19 cellular contexts compared by ENCODE assay signal in genomic region chr4:83605744-83606172, GRCh38.
DNase-seq lines count a peak whose midpoint lies in the region; ATAC-seq and TF ChIP-seq lines count a peak whose summit lies in the region.
"Had no signal": no experiment of that assay in that cellular context is flagged by ENCODE, and none has a peak within 500 bp of the region (broad histone marks: within the 10 kb centered on the region; RNA-seq: fewer than 3 reads in every experiment).

No MANE protein-coding gene starts in this region.

- BruUV-seq in A673 (replicated peaks; lab: Mats Ljungman, UMichigan): no TSS peak

- CTCF ChIA-PET in A673 (lab: Charles Lee): no interaction called here

- intact Hi-C loops in Right ventricle myocardium superior (cut with DNase I): no loop called here
- intact Hi-C loops in cardiac septum (cut with DNase I): no loop called here
- intact Hi-C loops in CD14-positive monocyte (cut with micrococcal nuclease): no loop called here
- intact Hi-C loops in A673 (cut with micrococcal nuclease; ENCODE audit: unreplicated experiment): no loop called here

- peak overlapping the region; percentile 28 for H3K27ac ChIP-seq in skeletal muscle tissue (ENCODE audit: low read depth, low read length)
- H3K27ac ChIP-seq in A673 (ENCODE audit: low read depth, low read length, poor library complexity, severe bottlenecking): no peak overlapping the region
- H3K27ac ChIP-seq: 22Rv1, KMS-11 had no signal

- peaks cover 0 to 5% (median 2%) of the 10 kb centered on the region in 3 donors for H3K36me3 ChIP-seq in skeletal muscle tissue (ENCODE audit: control insufficient read depth in 3 of 3, insufficient read depth in 3 of 3, low read length in 3 of 3)
- no peaks in the 10 kb centered on the region for H3K36me3 ChIP-seq in A673 (ENCODE audit: insufficient read depth, low read length, poor library complexity, severe bottlenecking)

- no peaks in the 10 kb centered on the region for H3K9me3 ChIP-seq in skeletal muscle tissue (ENCODE audit: control insufficient read depth in 3 of 3, low read length in 3 of 3)
- no peaks in the 10 kb centered on the region for H3K9me3 ChIP-seq in A673 (ENCODE audit: low read depth, low read length, poor library complexity, severe bottlenecking)
- H3K9me3 ChIP-seq: neutrophil had no signal

- H3K9ac ChIP-seq in skeletal muscle tissue (ENCODE audit: low read depth in 1 of 3, low read length in 3 of 3): no peak overlapping the region
- H3K9ac ChIP-seq: KMS-11 had no signal

- H3K36me3 Mint-ChIP-seq in CD14-positive monocyte: peaks cover 28 to 37% of the 10 kb centered on the region in 2 donors
- H3K36me3 Mint-ChIP-seq in naive thymus-derived CD8-positive, alpha-beta T cell: no peaks in the 10 kb centered on the region

- H3K9me3 Mint-ChIP-seq in CD14-positive monocyte: peaks cover 2 to 6% (median 4%) of the 10 kb centered on the region in 7 donors
- peaks cover 0 to 4% (median 0%) of the 10 kb centered on the region in 9 donors for H3K9me3 Mint-ChIP-seq in naive thymus-derived CD8-positive, alpha-beta T cell
- H3K9me3 Mint-ChIP-seq: activated naive CD8-positive, alpha-beta T cell treated with anti-CD3 and anti-CD28 coated beads, Interleukin-2, amount 50 U/mL, for 24 hours had no signal

- H3K27me3 ChIP-seq in skeletal muscle tissue (ENCODE audit: control insufficient read depth in 3 of 3, insufficient read depth in 3 of 3, low read length in 3 of 3) (no peaks in the 10 kb centered on the region), A673 (replicated peaks; ENCODE audit: insufficient read depth, low read depth, low read length, poor library complexity) (no peaks in the 10 kb centered on the region)
- H3K27me3 ChIP-seq: neutrophil had no signal

- peaks cover 0 to 2% (median 0%) of the 10 kb centered on the region in 3 donors for H3K27me3 Mint-ChIP-seq in CD14-positive monocyte (ENCODE audit: low read depth in 3 of 3)
- peaks cover 0 to 5% (median 3%) of the 10 kb centered on the region in 5 donors for H3K27me3 Mint-ChIP-seq in naive thymus-derived CD8-positive, alpha-beta T cell

- H3K4me1 Mint-ChIP-seq in CD14-positive monocyte: peaks cover 29% of the 10 kb centered on the region
- H3K4me1 Mint-ChIP-seq in naive thymus-derived CD8-positive, alpha-beta T cell: no peaks in the 10 kb centered on the region
- H3K4me1 Mint-ChIP-seq: activated naive CD8-positive, alpha-beta T cell treated with anti-CD3 and anti-CD28 coated beads, Interleukin-2, amount 50 U/mL, for 24 hours; CD8-positive, alpha-beta memory T cell; T-cell had no signal

- H3K4me3 ChIP-seq in skeletal muscle tissue (ENCODE audit: low read length in 3 of 3) (no peak overlapping the region), A673 (ENCODE audit: low read depth, low read length, poor library complexity, severe bottlenecking) (no peak overlapping the region)
- H3K4me3 ChIP-seq: smooth muscle cell had no signal

- POLR2A ChIA-PET in naive thymus-derived CD8-positive, alpha-beta T cell (lab: Charles Lee): no interaction called here
- POLR2A ChIA-PET in A673 (lab: Charles Lee; ENCODE audit: low non-redundant PET): no interaction called here

- no peak overlapping the region for H3K27ac Mint-ChIP-seq in CD14-positive monocyte
- no peak overlapping the region for H3K27ac Mint-ChIP-seq in naive thymus-derived CD8-positive, alpha-beta T cell
- H3K27ac Mint-ChIP-seq: activated naive CD8-positive, alpha-beta T cell treated with anti-CD3 and anti-CD28 coated beads, Interleukin-2, amount 50 U/mL, for 24 hours; CD8-positive, alpha-beta memory T cell; T-cell had no signal

- peak; percentile 45 for ATAC-seq in Right ventricle myocardium superior (ENCODE audit: poor library complexity)
- ATAC-seq in HG03103 (IDR thresholded peaks at IDR 0.05; ENCODE audit: low read depth, unreplicated experiment): peak; percentile 58
- ATAC-seq in naive thymus-derived CD8-positive, alpha-beta T cell: no peak
- ATAC-seq: activated naive CD8-positive, alpha-beta T cell treated with anti-CD3 and anti-CD28 coated beads, Interleukin-2, amount 50 U/mL, for 24 hours; T-cell had no signal

- H3K4me3 Mint-ChIP-seq in CD14-positive monocyte: no peak overlapping the region
- H3K4me3 Mint-ChIP-seq in naive thymus-derived CD8-positive, alpha-beta T cell: no peak overlapping the region
- H3K4me3 Mint-ChIP-seq: activated naive CD8-positive, alpha-beta T cell treated with anti-CD3 and anti-CD28 coated beads, Interleukin-2, amount 50 U/mL, for 24 hours; CD8-positive, alpha-beta memory T cell; T-cell had no signal

- H3K4me1 ChIP-seq in skeletal muscle tissue (ENCODE audit: control insufficient read depth in 3 of 3, insufficient read depth in 3 of 3, low read length in 3 of 3): peaks cover 6 to 25% (median 10%) of the 10 kb centered on the region in 3 donors
- H3K4me1 ChIP-seq in A673 (ENCODE audit: insufficient read depth, low read length, poor library complexity, severe bottlenecking): no peaks in the 10 kb centered on the region

- TF ChIP-seq CTCF in CD14-positive monocyte (IDR thresholded peaks at IDR 0.05) (no peak), A673 (conservative IDR thresholded peaks at IDR 0.05; ENCODE audit: low read depth, low read length) (no peak)

- DNase-seq in Right ventricle myocardium superior (no peak), cardiac septum (ENCODE audit: low spot score) (no peak), epidermal melanocyte (ENCODE audit: insufficient read length, low spot score) (peak; percentile 55), CD14-positive monocyte (ENCODE audit: low spot score) (no peak), A673 (ENCODE audit: low spot score) (no peak)
- DNase-seq in naive thymus-derived CD8-positive, alpha-beta T cell: no peak
- DNase-seq: activated naive CD8-positive, alpha-beta T cell treated with anti-CD3 and anti-CD28 coated beads, Interleukin-2, amount 50 U/mL, for 24 hours; CD8-positive, alpha-beta memory T cell; hypothalamus; mammary epithelial cell; NCI-H1436; NCI-H446 treated with DMSO at 0.1 percent for 48 hours; T-cell had no signal

Comparison
In these comparisons a context has a peak if more than half of its experiments do, and no peak if none do; other contexts are left out.
1. ATAC-seq: peak in Right ventricle myocardium superior (single experiment) and HG03103 (single experiment); none in naive thymus-derived CD8-positive, alpha-beta T cell (0 of 2).